8 cellular contexts compared by ENCODE assay signal in genomic region chr20:16500197-16500596, GRCh38.
"Had no signal": no experiment of that assay in that cellular context is flagged by ENCODE, and none has a peak within 500 bp of the region (broad histone marks: within the 10 kb centered on the region; RNA-seq: fewer than 3 reads in every experiment).

No MANE protein-coding gene starts in this region.

- H3K4me3 ChIP-seq: GM12878 had no signal

- DNase-seq: GDM1, GF-D8 had no signal

- FAIRE-seq: G401.6, GM12878, GM12891, GM12892, GM18507, GM19239 had no signal

- ATAC-seq: GM12878 had no signal
